ENCODE assay signal across 9 cellular contexts in the genomic region with DNA sequence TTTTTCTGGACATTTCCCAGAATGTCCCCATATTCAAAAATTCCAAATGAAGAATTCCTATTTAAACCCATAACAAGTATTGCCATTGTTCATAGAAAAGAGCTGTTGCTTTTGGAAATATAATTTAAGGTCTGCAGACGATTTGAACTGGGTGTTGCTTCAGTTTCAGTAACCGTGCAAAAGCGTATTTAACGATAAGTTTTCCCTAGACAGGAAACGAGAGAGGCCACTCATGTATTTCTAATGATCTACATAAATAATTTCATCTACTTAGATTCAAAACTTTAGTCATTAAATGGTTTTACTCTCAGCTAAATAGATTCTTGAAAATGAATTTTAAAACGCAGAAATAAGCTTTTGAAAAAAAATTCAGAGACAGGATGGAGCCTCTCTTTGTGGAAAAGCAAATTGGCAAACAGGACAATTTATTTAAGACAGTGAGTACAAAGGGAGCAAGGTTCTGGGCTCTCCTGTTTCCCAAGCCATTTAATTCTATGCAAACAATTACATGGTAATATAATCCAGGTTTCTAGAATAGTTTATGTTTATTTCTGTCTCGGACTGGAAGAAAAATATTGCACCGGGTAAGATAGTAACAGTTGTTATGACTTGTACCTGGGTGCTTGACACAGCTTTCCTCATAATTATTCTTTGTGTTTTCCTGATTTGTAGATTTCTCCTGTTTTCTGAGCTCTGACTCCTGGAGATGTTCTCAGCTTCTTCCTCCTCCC.
DNase-seq lines count a peak whose midpoint lies in the region; ATAC-seq lines count a peak whose summit lies in the region.
"Had no signal": no experiment of that assay in that cellular context is flagged by ENCODE, and none has a peak within 500 bp of the region (broad histone marks: within the 10 kb centered on the region; RNA-seq: fewer than 3 reads in every experiment).

No MANE protein-coding gene starts in this region.

- peak; percentile 25 for DNase-seq in NCI-H1436 (lab: John Stamatoyannopoulos, UW)
- no peak for DNase-seq in NCI-H1436 treated with DMSO at 0.1 percent for 48 hours (lab: John Stamatoyannopoulos, UW)
- DNase-seq in NCI-H748 (lab: John Stamatoyannopoulos, UW; ENCODE audit: unreplicated experiment) = peak; percentile 85
- no peak for DNase-seq in AG20443 (ENCODE audit: low spot score)
- DNase-seq: activated CD8-positive, alpha-beta memory T cell treated with anti-CD3 and anti-CD28 coated beads for 24 hours had no signal

- no peak for ATAC-seq in HG02798 (IDR thresholded peaks at IDR 0.05; ENCODE audit: poor library complexity, unreplicated experiment)
- ATAC-seq in HG03196 (IDR thresholded peaks at IDR 0.05; ENCODE audit: unreplicated experiment) = no peak

- peak overlapping the region; percentile 19 for H3K4me2 ChIP-seq in skeletal muscle satellite cell (ENCODE audit: low read length)

- H3K9me3 ChIP-seq in iPS-15b (ENCODE audit: control insufficient read depth, insufficient read depth, low read length) (no peaks in the 10 kb centered on the region), skeletal muscle satellite cell (replicated peaks; ENCODE audit: low read length) (peaks cover 4% of the 10 kb centered on the region)

- peaks cover 11% of the 10 kb centered on the region for H3K27me3 ChIP-seq in iPS-15b (ENCODE audit: control insufficient read depth, insufficient read depth, low read length)
- peaks cover 20% of the 10 kb centered on the region for H3K27me3 ChIP-seq in skeletal muscle satellite cell (ENCODE audit: control insufficient read depth, insufficient read depth, low read length)

- H3K4me1 ChIP-seq in iPS-15b (ENCODE audit: control insufficient read depth, insufficient read depth, low read length) (no peaks in the 10 kb centered on the region), skeletal muscle satellite cell (ENCODE audit: control insufficient read depth, insufficient read depth, low read length) (no peaks in the 10 kb centered on the region)

- H3K4me3 ChIP-seq in iPS-15b (ENCODE audit: low read depth, low read length) (peak overlapping the region; percentile 47), skeletal muscle satellite cell (ENCODE audit: low read length) (no peak overlapping the region)

- no peak overlapping the region for H3K9ac ChIP-seq in iPS-15b (ENCODE audit: low read depth, low read length)
- no peak overlapping the region for H3K9ac ChIP-seq in skeletal muscle satellite cell (ENCODE audit: low read depth, low read length)

- H3K36me3 ChIP-seq in iPS-15b (ENCODE audit: control insufficient read depth, insufficient read depth, low read length) = no peaks in the 10 kb centered on the region
- no peaks in the 10 kb centered on the region for H3K36me3 ChIP-seq in skeletal muscle satellite cell (ENCODE audit: insufficient read depth, low read length)

Comparison
In these comparisons a context has a peak if more than half of its experiments do, and no peak if none do; other contexts are left out.
1. DNase-seq: peak in NCI-H1436 (single experiment) and NCI-H748 (single experiment); none in NCI-H1436 treated with DMSO at 0.1 percent for 48 hours (single experiment) and AG20443 (single experiment).